11 cellular contexts compared by ENCODE assay signal in genomic region chr3:197466586-197467399, GRCh38.
DNase-seq lines count a peak whose midpoint lies in the region; ATAC-seq and TF ChIP-seq lines count a peak whose summit lies in the region.
"Had no signal": no experiment of that assay in that cellular context is flagged by ENCODE, and none has a peak within 500 bp of the region (broad histone marks: within the 10 kb centered on the region; RNA-seq: fewer than 3 reads in every experiment).

No MANE protein-coding gene starts in this region.

- H3K27ac ChIP-seq in cardiac muscle cell = peak overlapping the region; percentile 37

- peaks cover 16% of the 10 kb centered on the region for H3K4me1 ChIP-seq in cardiac muscle cell (ENCODE audit: low read depth)

- no peaks in the 10 kb centered on the region for H3K27me3 ChIP-seq in cardiac muscle cell

- H3K4me3 ChIP-seq in cardiac muscle cell (no peak overlapping the region), lower leg skin (ENCODE audit: low read depth, poor library complexity, severe bottlenecking) (no peak overlapping the region)

- no peaks in the 10 kb centered on the region for H3K36me3 ChIP-seq in cardiac muscle cell

- intact Hi-C loops in cardiac septum (cut with DNase I) = no loop called here
- intact Hi-C loops in left colon (cut with DNase I, micrococcal nuclease) = no loop called here
- intact Hi-C loops in lower leg skin (cut with DNase I; ENCODE audit: low total_unique reads) = no loop called here

- DNase-seq in cardiac muscle cell (ENCODE audit: low read depth in 1 of 2, low spot score in 1 of 2) (peak in 1 of 2 donors; percentile 58), cardiac septum (ENCODE audit: low spot score) (no peak), astrocyte of the hippocampus (ENCODE audit: low read depth, low spot score) (peak; percentile 71), left colon (no peak), NCI-H187 treated with DMSO at 0.1 percent for 48 hours (lab: John Stamatoyannopoulos, UW) (no peak), lower leg skin (ENCODE audit: low spot score in 2 of 2) (no peak)
- DNase-seq in stimulated activated naive CD4-positive, alpha-beta T cell treated with Interleukin-2 at 50 U/mL for 16 hours (lab: John Stamatoyannopoulos, UW) = no peak
- DNase-seq: activated naive CD4-positive, alpha-beta T cell; CD8-positive, alpha-beta T cell; NCI-H526 treated with DMSO at 0.1 percent for 48 hours had no signal

- ATAC-seq in left colon = peak; percentile 37
- no peak for ATAC-seq in GM21576 (IDR thresholded peaks at IDR 0.05; ENCODE audit: unreplicated experiment)
- ATAC-seq: CD8-positive, alpha-beta T cell had no signal

- H3K9me3 ChIP-seq in cardiac muscle cell (ENCODE audit: low read depth) = no peaks in the 10 kb centered on the region

- WGBS in lower leg skin, 2 donors = 25 to 28% methylated on average over 7 of the region's 7 CpGs

- TF ChIP-seq CTCF in cardiac muscle cell (IDR thresholded peaks at IDR 0.05; ENCODE audit: low read depth, low read length) (no peak), lower leg skin (IDR thresholded peaks at IDR 0.05) (no peak)

- TF ChIP-seq POLR2A in lower leg skin (IDR thresholded peaks at IDR 0.05) = no peak
